19 cellular contexts compared by ENCODE assay signal in genomic region chr12:4943938-4944284, GRCh38.
DNase-seq lines count a peak whose midpoint lies in the region; ATAC-seq and TF ChIP-seq lines count a peak whose summit lies in the region.
"Had no signal": no experiment of that assay in that cellular context is flagged by ENCODE, and none has a peak within 500 bp of the region (broad histone marks: within the 10 kb centered on the region; RNA-seq: fewer than 3 reads in every experiment).

No MANE protein-coding gene starts in this region.

- POLR2A ChIA-PET in RWPE1 (lab: Yijun Ruan, JAX; ENCODE audit: low non-redundant PET): no interaction called here

- CTCF ChIA-PET in RWPE1 (lab: Yijun Ruan, JAX): no interaction called here

- ATAC-seq in GM18502 (IDR thresholded peaks at IDR 0.05; ENCODE audit: poor library complexity, unreplicated experiment): peak; percentile 31
- ATAC-seq in GM21390 (IDR thresholded peaks at IDR 0.05; ENCODE audit: unreplicated experiment): peak; percentile 30
- ATAC-seq in HG02938 (IDR thresholded peaks at IDR 0.05; ENCODE audit: unreplicated experiment): peak; percentile 23
- peak; percentile 21 for ATAC-seq in HG03460 (IDR thresholded peaks at IDR 0.05; ENCODE audit: unreplicated experiment)
- ATAC-seq in GM21515 (IDR thresholded peaks at IDR 0.05; ENCODE audit: unreplicated experiment): no peak
- ATAC-seq: natural killer cell, upper lobe of right lung had no signal

- DNase-seq in NAMALWA (ENCODE audit: low spot score) (no peak), activated T-cell treated with anti-CD3 and anti-CD28 coated beads for 4 hours (no peak), RWPE1 (ENCODE audit: low spot score) (no peak)
- DNase-seq: activated naive CD4-positive, alpha-beta T cell treated with Interleukin-2 at 50 U/mL for 16 hours; CD8-positive, alpha-beta memory T cell; EL; foreskin melanocyte; Karpas-422; natural killer cell; NCI-H1436 treated with DMSO at 0.1 percent for 48 hours; NCI-H2227 treated with DMSO at 0.1 percent for 48 hours; SHP77; small intestine; upper lobe of right lung had no signal

- no peak overlapping the region for H3K27ac ChIP-seq in RWPE1
- H3K27ac ChIP-seq: upper lobe of right lung had no signal

- no peak for TF ChIP-seq CTCF in RWPE1 (conservative IDR thresholded peaks at IDR 0.05; ENCODE audit: low read depth)
